In genomic region chr7:102413611-102414010, GRCh38 we compare ENCODE assay signal across 12 cellular contexts.
"Had no signal": no experiment of that assay in that cellular context is flagged by ENCODE, and none has a peak within 500 bp of the region (broad histone marks: within the 10 kb centered on the region; RNA-seq: fewer than 3 reads in every experiment).

No MANE protein-coding gene starts in this region.

- DNase-seq: activated gamma-delta T cell; activated T-cell treated with anti-CD3 and anti-CD28 coated beads for 4 hours; body of pancreas; central memory CD4-positive, alpha-beta T cell; erythroblast; midbrain; occipital lobe; right lobe of liver; SW 1271; transverse colon had no signal

- H3K27me3 Mint-ChIP-seq: dendritic cell treated with granulocyte-macrophage colony-stimulating factor and Interleukin-4, amounts not matched to agents 40 ng/mL and 50 ng/mL, for 4 days had no signal

- ATAC-seq: body of pancreas; stimulated activated effector memory CD8-positive, alpha-beta T cell treated with anti-CD3 and anti-CD28 coated beads, Interleukin-12 subunit alpha, Interleukin-12 subunit beta, amount 100 ng/mL, for 72 hours had no signal

- H3K9me3 Mint-ChIP-seq: dendritic cell treated with granulocyte-macrophage colony-stimulating factor and Interleukin-4, amounts not matched to agents 40 ng/mL and 50 ng/mL, for 4 days had no signal

- H3K27ac Mint-ChIP-seq: dendritic cell treated with granulocyte-macrophage colony-stimulating factor and Interleukin-4, amounts not matched to agents 40 ng/mL and 50 ng/mL, for 4 days; stimulated activated effector memory CD8-positive, alpha-beta T cell treated with anti-CD3 and anti-CD28 coated beads, Interleukin-12 subunit alpha, Interleukin-12 subunit beta, amount 100 ng/mL, for 72 hours had no signal

- H3K4me3 Mint-ChIP-seq: dendritic cell treated with granulocyte-macrophage colony-stimulating factor and Interleukin-4, amounts not matched to agents 40 ng/mL and 50 ng/mL, for 4 days; stimulated activated effector memory CD8-positive, alpha-beta T cell treated with anti-CD3 and anti-CD28 coated beads, Interleukin-12 subunit alpha, Interleukin-12 subunit beta, amount 100 ng/mL, for 72 hours had no signal
